In the genomic region with DNA sequence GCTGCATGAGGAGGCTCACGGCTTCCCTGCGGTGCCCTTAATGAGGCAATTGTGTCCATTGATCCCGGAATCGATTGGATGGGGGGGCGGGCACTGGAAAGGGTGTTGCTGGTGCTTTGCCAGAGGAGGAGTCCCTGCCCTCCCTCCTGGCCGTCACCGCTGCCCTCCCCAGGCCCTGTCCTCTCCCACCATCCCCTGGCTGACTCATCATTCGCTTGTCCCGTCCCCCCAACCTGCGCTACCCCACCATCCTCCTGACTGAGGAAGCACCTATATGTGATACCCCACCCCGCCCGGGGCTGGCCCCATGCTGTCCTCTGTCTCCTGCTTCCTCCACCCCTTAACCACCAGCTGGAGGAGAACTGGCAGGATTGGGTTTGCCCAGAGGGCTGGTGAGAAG, we compare ENCODE assay signal across 28 cellular contexts. TPM values are rescaled to one million over a fixed set of nuclear protein-coding genes. Genes with fewer than 3 reads are reported as not detected.
A peak's percentile ranks its signal among the peaks of the same experiment; 100 is the strongest.
DNase-seq lines count a peak whose midpoint lies in the region; ATAC-seq and TF ChIP-seq lines count a peak whose summit lies in the region.
"Had no signal": no experiment of that assay in that cellular context is flagged by ENCODE, and none has a peak within 500 bp of the region (broad histone marks: within the 10 kb centered on the region; RNA-seq: fewer than 3 reads in every experiment).

No MANE protein-coding gene starts in this region.

- H3K9me3 ChIP-seq in breast epithelium, result no peaks in the 10 kb centered on the region
- no peaks in the 10 kb centered on the region for H3K9me3 ChIP-seq in cardiac muscle cell (ENCODE audit: low read depth)
- no peaks in the 10 kb centered on the region for H3K9me3 ChIP-seq in heart right ventricle
- H3K9me3 ChIP-seq in neural progenitor cell (ENCODE audit: low read depth), result no peaks in the 10 kb centered on the region
- H3K9me3 ChIP-seq: BE2C, BLaER1 had no signal

- WGBS in heart right ventricle, 2 donors, result 94 to 95% methylated on average over 12 of the region's 12 CpGs

- H3K9me3 Mint-ChIP-seq in MCF 10A (ENCODE audit: unreplicated experiment), result no peaks in the 10 kb centered on the region
- H3K9me3 Mint-ChIP-seq in stimulated activated naive CD8-positive, alpha-beta T cell treated with anti-CD3 and anti-CD28 coated beads, Interleukin-15, amount 100 ng/mL, for 72 hours, result no peaks in the 10 kb centered on the region
- no peaks in the 10 kb centered on the region for H3K9me3 Mint-ChIP-seq in neural progenitor cell
- H3K9me3 Mint-ChIP-seq: CD4-positive, CD25-positive, alpha-beta regulatory T cell; CD8-positive, alpha-beta memory T cell had no signal

- no peaks in the 10 kb centered on the region for H3K4me1 Mint-ChIP-seq in MCF 10A (ENCODE audit: insufficient read depth, unreplicated experiment)
- no peaks in the 10 kb centered on the region for H3K4me1 Mint-ChIP-seq in stimulated activated naive CD8-positive, alpha-beta T cell treated with anti-CD3 and anti-CD28 coated beads, Interleukin-15, amount 100 ng/mL, for 72 hours
- H3K4me1 Mint-ChIP-seq in neural progenitor cell, result peaks cover 48% of the 10 kb centered on the region
- H3K4me1 Mint-ChIP-seq: CD14-positive monocyte; CD4-positive, alpha-beta memory T cell; CD4-positive, CD25-positive, alpha-beta regulatory T cell; CD8-positive, alpha-beta memory T cell had no signal

- H3K4me3 ChIP-seq in breast epithelium (no peak overlapping the region), cardiac muscle cell (no peak overlapping the region), heart right ventricle (no peak overlapping the region), neural progenitor cell (no peak overlapping the region)
- H3K4me3 ChIP-seq: BLaER1, GM12878 had no signal

- POLR2A ChIA-PET in MCF 10A (lab: Yijun Ruan, JAX), result no interaction called here

- H3F3A ChIP-seq in neural progenitor cell (ENCODE audit: low read depth), result peaks cover 4% of the 10 kb centered on the region

- no TSS peak for BruUV-seq in MCF 10A (replicated peaks; lab: Mats Ljungman, UMichigan)

- H3K79me2 ChIP-seq in neural progenitor cell (ENCODE audit: low read depth), result no peaks in the 10 kb centered on the region

- H3K27me3 Mint-ChIP-seq in MCF 10A (ENCODE audit: insufficient read depth, unreplicated experiment) (peaks cover 65% of the 10 kb centered on the region), neural progenitor cell (ENCODE audit: insufficient read depth, low read depth) (peaks cover 2% of the 10 kb centered on the region)
- peaks cover 30% of the 10 kb centered on the region for H3K27me3 Mint-ChIP-seq in stimulated activated naive CD8-positive, alpha-beta T cell treated with anti-CD3 and anti-CD28 coated beads, Interleukin-15, amount 100 ng/mL, for 72 hours
- H3K27me3 Mint-ChIP-seq: CD4-positive, CD25-positive, alpha-beta regulatory T cell had no signal

- no peaks in the 10 kb centered on the region for H3K27me3 ChIP-seq in breast epithelium
- H3K27me3 ChIP-seq in cardiac muscle cell, result no peaks in the 10 kb centered on the region
- H3K27me3 ChIP-seq in heart right ventricle, result peaks cover 0 to 4% (median 0%) of the 10 kb centered on the region in 7 donors
- no peaks in the 10 kb centered on the region for H3K27me3 ChIP-seq in neural progenitor cell
- H3K27me3 ChIP-seq: BE2C, BLaER1 had no signal

- no peak for ATAC-seq in heart right ventricle
- ATAC-seq in stimulated activated naive CD8-positive, alpha-beta T cell treated with anti-CD3 and anti-CD28 coated beads, Interleukin-15, amount 100 ng/mL, for 72 hours, result peak; percentile 24
- no peak for ATAC-seq in stimulated activated naive CD8-positive, alpha-beta T cell treated with anti-CD3 and anti-CD28 coated beads, Interleukin-15, Interleukin-2, amounts not matched to agents 100 U/mL and 50 U/mL, for 24 hours
- ATAC-seq: GM12878 had no signal

- H3K27ac Mint-ChIP-seq in MCF 10A (ENCODE audit: low read depth, unreplicated experiment), result peak overlapping the region; percentile 61
- no peak overlapping the region for H3K27ac Mint-ChIP-seq in stimulated activated naive CD8-positive, alpha-beta T cell treated with anti-CD3 and anti-CD28 coated beads, Interleukin-15, amount 100 ng/mL, for 72 hours
- no peak overlapping the region for H3K27ac Mint-ChIP-seq in neural progenitor cell
- H3K27ac Mint-ChIP-seq: CD14-positive monocyte; CD4-positive, alpha-beta memory T cell; CD4-positive, CD25-positive, alpha-beta regulatory T cell had no signal

- H3K36me3 ChIP-seq in breast epithelium, result no peaks in the 10 kb centered on the region
- H3K36me3 ChIP-seq in cardiac muscle cell, result no peaks in the 10 kb centered on the region
- H3K36me3 ChIP-seq in heart right ventricle, result no peaks in the 10 kb centered on the region
- H3K36me3 ChIP-seq in neural progenitor cell, result no peaks in the 10 kb centered on the region
- H3K36me3 ChIP-seq: BE2C, BLaER1 had no signal

- no peak overlapping the region for H3K27ac ChIP-seq in breast epithelium
- peak overlapping the region; percentile 88 for H3K27ac ChIP-seq in cardiac muscle cell
- no peak overlapping the region for H3K27ac ChIP-seq in heart right ventricle
- H3K27ac ChIP-seq in neural progenitor cell, result no peak overlapping the region
- H3K27ac ChIP-seq: BLaER1 had no signal

- no peaks in the 10 kb centered on the region for H4K20me1 ChIP-seq in neural progenitor cell (ENCODE audit: low read depth)
- H4K20me1 ChIP-seq: BLaER1 had no signal

- intact Hi-C loops in MCF 10A (cut with micrococcal nuclease), result no loop called here
- intact Hi-C loops in breast epithelium (cut with DNase I; ENCODE audit: low total_unique reads), result no loop called here
- intact Hi-C loops in heart right ventricle (cut with DNase I), result no loop called here

- H3K36me3 Mint-ChIP-seq in MCF 10A (ENCODE audit: insufficient read depth, unreplicated experiment) (no peaks in the 10 kb centered on the region), neural progenitor cell (peaks cover 7% of the 10 kb centered on the region)
- H3K36me3 Mint-ChIP-seq: CD14-positive monocyte; CD4-positive, alpha-beta memory T cell; CD4-positive, CD25-positive, alpha-beta regulatory T cell; CD8-positive, alpha-beta memory T cell had no signal

- TF ChIP-seq CTCF in MCF 10A (IDR thresholded peaks at IDR 0.05; ENCODE audit: unreplicated experiment) (no peak), breast epithelium (IDR thresholded peaks at IDR 0.05) (no peak), cardiac muscle cell (IDR thresholded peaks at IDR 0.05; ENCODE audit: low read depth, low read length) (no peak), heart right ventricle (IDR thresholded peaks at IDR 0.05) (no peak), neural progenitor cell (IDR thresholded peaks at IDR 0.05) (no peak)

- H3K9ac ChIP-seq in neural progenitor cell, result no peak overlapping the region
- H3K9ac ChIP-seq: BLaER1 had no signal

- DNase-seq in MCF 10A (ENCODE audit: unreplicated experiment) (no peak), breast epithelium (ENCODE audit: low spot score in 2 of 2) (no peak), cardiac muscle cell (ENCODE audit: low read depth in 1 of 2, low spot score in 1 of 2) (no peak), heart right ventricle (no peak), neural progenitor cell (ENCODE audit: low spot score) (no peak)
- no peak for DNase-seq in stimulated activated naive CD8-positive, alpha-beta T cell treated with anti-CD3 and anti-CD28 coated beads, Interleukin-15, amount 100 ng/mL, for 72 hours
- DNase-seq in stimulated activated naive CD8-positive, alpha-beta T cell treated with anti-CD3 and anti-CD28 coated beads, Interleukin-15, Interleukin-2, amounts not matched to agents 100 U/mL and 50 U/mL, for 24 hours, result no peak
- DNase-seq: 8988T; ACHN; BE2C; C1 segment of cervical spinal cord; CD4-positive, CD25-positive, alpha-beta regulatory T cell; CD8-positive, alpha-beta memory T cell; COR-L47; DMS 273 treated with DMSO at 0.1 percent for 48 hours; DMS153; DMS53; DMS79; DND-41; EL; GDM1 had no signal

- H2AFZ ChIP-seq in neural progenitor cell (replicated peaks), result no peak overlapping the region

- no peaks in the 10 kb centered on the region for H3K4me1 ChIP-seq in breast epithelium
- peaks cover 68% of the 10 kb centered on the region for H3K4me1 ChIP-seq in cardiac muscle cell (ENCODE audit: low read depth)
- peaks cover 0 to 20% (median 11%) of the 10 kb centered on the region in 9 donors for H3K4me1 ChIP-seq in heart right ventricle
- H3K4me1 ChIP-seq in neural progenitor cell, result peaks cover 30% of the 10 kb centered on the region

- CTCF ChIA-PET in MCF 10A (lab: Yijun Ruan, JAX), result no interaction called here

- H3K4me3 Mint-ChIP-seq in MCF 10A (ENCODE audit: unreplicated experiment) (no peak overlapping the region), neural progenitor cell (no peak overlapping the region)
- no peak overlapping the region for H3K4me3 Mint-ChIP-seq in stimulated activated naive CD8-positive, alpha-beta T cell treated with anti-CD3 and anti-CD28 coated beads, Interleukin-15, amount 100 ng/mL, for 72 hours
- H3K4me3 Mint-ChIP-seq: CD14-positive monocyte; CD4-positive, alpha-beta memory T cell; CD4-positive, CD25-positive, alpha-beta regulatory T cell; CD8-positive, alpha-beta memory T cell had no signal

- no peak overlapping the region for H3K4me2 ChIP-seq in neural progenitor cell
- H3K4me2 ChIP-seq: BLaER1 had no signal

- no peak for TF ChIP-seq POLR2A in breast epithelium (IDR thresholded peaks at IDR 0.05)

RNA-seq across cellular contexts. Expression of gene CACNA1G, which starts 20.8 kb away (rescaled TPM):
- total RNA-seq in MCF 10A (2022) (not detected in 2 replicates), breast epithelium (1 to 10 TPM in 2 of 3 donors, under 1 TPM in 1; 0.32 to 2.6 (median 2.3) TPM), cardiac muscle cell (29.7 and 46.1 TPM in 2 replicates), heart right ventricle (under 1 TPM; 0.14 to 0.46 (median 0.27) TPM), neural progenitor cell (ENCODE audit: low replicate concordance) (1.6 and 4.9 TPM in 2 replicates)
- polyA plus RNA-seq in cardiac muscle cell (19.0 and 22.8 TPM in 2 replicates), heart right ventricle (under 1 TPM; 0.04 to 0.22 TPM)
- total RNA-seq: CD4-positive, alpha-beta memory T cell had no signal
- polyA plus RNA-seq: CD14-positive monocyte; CD4-positive, alpha-beta memory T cell; CD4-positive, CD25-positive, alpha-beta regulatory T cell; CD8-positive, alpha-beta memory T cell had no signal

RNA-seq across cellular contexts. Expression of gene SPATA20, which starts 34.3 kb away (rescaled TPM):
- total RNA-seq in MCF 10A (2022), result 35.3 and 39.4 TPM in 2 replicates
- 10 to 100 TPM; 52.4 to 62.3 (median 58.4) TPM for total RNA-seq in breast epithelium
- 194 and 216 TPM in 2 replicates for total RNA-seq in cardiac muscle cell
- 103 and 162 TPM in 2 replicates for polyA plus RNA-seq in cardiac muscle cell
- total RNA-seq in heart right ventricle, result 10 to 100 TPM; 18.5 to 80.6 (median 63.3) TPM
- 10 to 100 TPM; 12.6 to 88.4 TPM for polyA plus RNA-seq in heart right ventricle
- total RNA-seq in neural progenitor cell (ENCODE audit: low replicate concordance), result 22.8 and 60.5 TPM in 2 replicates

RNA-seq across cellular contexts. Expression of gene EPN3, which starts 48.8 kb away (rescaled TPM):
- total RNA-seq in MCF 10A (2022) (2.1 and 4.4 TPM in 2 replicates), breast epithelium (10 to 100 TPM in 1 of 3 donors, 1 to 10 TPM in 1, not detected in 1; 8.2 to 32.8 TPM), cardiac muscle cell (2.0 and 3.1 TPM in 2 replicates), heart right ventricle (10 to 100 TPM in 5 of 10 donors, 1 to 10 TPM in 5; 5.2 to 21.5 (median 10.1) TPM), neural progenitor cell (ENCODE audit: low replicate concordance) (0.09 and 0.24 TPM in 2 replicates)
- polyA plus RNA-seq in cardiac muscle cell (1.9 and 3.5 TPM in 2 replicates), heart right ventricle (10 to 100 TPM in 1 of 2 donors, 1 to 10 TPM in 1; 3.0 to 18.9 TPM)
- total RNA-seq: CD4-positive, alpha-beta memory T cell; CD4-positive, CD25-positive, alpha-beta regulatory T cell; CD8-positive, alpha-beta memory T cell; Daoy; GM12878 had no signal
- polyA plus RNA-seq: AG04450; CD14-positive monocyte; CD4-positive, alpha-beta memory T cell; CD4-positive, CD25-positive, alpha-beta regulatory T cell; CD8-positive, alpha-beta memory T cell had no signal

RNA-seq across cellular contexts. Expression of gene ABCC3, which starts 53.4 kb away (rescaled TPM):
- 209 and 293 TPM in 2 replicates for total RNA-seq in MCF 10A (2022)
- total RNA-seq in breast epithelium, result 100 to 1,000 TPM in 1 of 3 donors, 10 to 100 TPM in 1, 1 to 10 TPM in 1; 6.1 to 122 (median 81.0) TPM
- not detected in 2 replicates for total RNA-seq in cardiac muscle cell
- polyA plus RNA-seq in cardiac muscle cell, result 0.06 and 0.53 TPM in 2 replicates
- 1 to 10 TPM in 6 of 10 donors, under 1 TPM in 3, not detected in 1; 0.23 to 5.7 (median 1.1) TPM for total RNA-seq in heart right ventricle
- polyA plus RNA-seq in heart right ventricle, result 1 to 10 TPM in 1 of 2 donors, under 1 TPM in 1; 0.41 to 2.0 TPM
- total RNA-seq in neural progenitor cell (ENCODE audit: low replicate concordance), result 0.22 TPM in 1 of 2 replicates, not detected in the other
- total RNA-seq: G401 had no signal
- polyA plus RNA-seq: CD4-positive, alpha-beta memory T cell; CD8-positive, alpha-beta memory T cell had no signal
